1 cellular context compared by ENCODE assay signal in genomic region chr7:101104193-101104713, GRCh38.
A peak's percentile ranks its signal among the peaks of the same experiment; 100 is the strongest.
TF ChIP-seq lines count a peak whose summit lies in the region.

No MANE protein-coding gene starts in this region.

TF ChIP-seq in HepG2, 621 proteins besides CTCF, POLR2A, EP300 and RAD21 (continued from another document and continues in another):
- TF ChIP-seq BCL3 (CRISPR knock-in tag; IDR thresholded peaks at IDR 0.05) (peak; percentile 46; the same call in 1 of the 2 replicates), ZNF18 (CRISPR knock-in tag; IDR thresholded peaks at IDR 0.05; ENCODE audit: insufficient replicate concordance) (no peak), NFYC (CRISPR knock-in tag; IDR thresholded peaks at IDR 0.05) (no peak), MAFK (conservative IDR thresholded peaks at IDR 0.05 in 1 of 2, IDR thresholded peaks at IDR 0.05 in 1 of 2; ENCODE audit: low read length in 2 of 2) (no peak), ZNF614 (CRISPR knock-in tag; IDR thresholded peaks at IDR 0.05; ENCODE audit: borderline replicate concordance) (0 out of 2 replicates have a peak, but pooled peaks have one; percentile 38), MLLT10 (CRISPR knock-in tag; IDR thresholded peaks at IDR 0.05) (no peak), ZNF557 (CRISPR knock-in tag; IDR thresholded peaks at IDR 0.05) (no peak), ZNF121 (CRISPR knock-in tag; IDR thresholded peaks at IDR 0.05) (peak; percentile 99), HNF4A (CRISPR knock-in tag; IDR thresholded peaks at IDR 0.05) (peak; percentile 20; the same call in 1 of the 2 replicates), ZNF292 (CRISPR knock-in tag; IDR thresholded peaks at IDR 0.05; ENCODE audit: borderline replicate concordance, low read depth) (no peak), ZNF83 (CRISPR knock-in tag; IDR thresholded peaks at IDR 0.05; ENCODE audit: borderline replicate concordance) (no peak), ZNF766 (CRISPR knock-in tag; IDR thresholded peaks at IDR 0.05; ENCODE audit: borderline replicate concordance) (no peak), BORCS8-MEF2B (CRISPR knock-in tag; IDR thresholded peaks at IDR 0.05) (no peak), SMAD3 (CRISPR knock-in tag; IDR thresholded peaks at IDR 0.05) (0 out of 2 replicates have a peak, but pooled peaks have one; percentile 12), HNRNPH1 (optimal IDR thresholded peaks at IDR 0.05; ENCODE audit: low read depth, low read length) (no peak), ARNTL (CRISPR knock-in tag; IDR thresholded peaks at IDR 0.05) (0 out of 2 replicates have a peak, but pooled peaks have one; percentile 32), CAMTA2 (CRISPR knock-in tag; IDR thresholded peaks at IDR 0.05; ENCODE audit: borderline replicate concordance) (no peak), ZNF678 (CRISPR knock-in tag; IDR thresholded peaks at IDR 0.05) (no peak), JARID2 (CRISPR knock-in tag; IDR thresholded peaks at IDR 0.05; ENCODE audit: insufficient replicate concordance) (no peak), ZNF407 (CRISPR knock-in tag; IDR thresholded peaks at IDR 0.05; ENCODE audit: not compliant biosample characterization) (no peak), ZFP1 (CRISPR knock-in tag; IDR thresholded peaks at IDR 0.05) (no peak), ZNF605 (CRISPR knock-in tag; IDR thresholded peaks at IDR 0.05) (0 out of 2 replicates have a peak, but pooled peaks have one; percentile 35), HDAC6 (IDR thresholded peaks at IDR 0.05; ENCODE audit: low read depth, low read length) (no peak), ZNF136 (CRISPR knock-in tag; IDR thresholded peaks at IDR 0.05; ENCODE audit: low read depth) (0 out of 2 replicates have a peak, but pooled peaks have one; percentile 48), KLF16 (CRISPR knock-in tag; IDR thresholded peaks at IDR 0.05) (no peak), HOMEZ (CRISPR knock-in tag; IDR thresholded peaks at IDR 0.05; ENCODE audit: low read depth) (no peak), ZZZ3 (CRISPR knock-in tag; IDR thresholded peaks at IDR 0.05; ENCODE audit: borderline replicate concordance) (no peak), ZNF383 (CRISPR knock-in tag; IDR thresholded peaks at IDR 0.05; ENCODE audit: borderline replicate concordance) (no peak), MAFG (CRISPR knock-in tag; IDR thresholded peaks at IDR 0.05) (no peak), HNF1B (CRISPR knock-in tag; IDR thresholded peaks at IDR 0.05) (no peak), ZNF674 (CRISPR knock-in tag; IDR thresholded peaks at IDR 0.05; ENCODE audit: low read depth) (no peak), KIAA2018 (CRISPR knock-in tag; IDR thresholded peaks at IDR 0.05; ENCODE audit: borderline replicate concordance) (no peak), CBX2 (IDR thresholded peaks at IDR 0.05; ENCODE audit: low read depth, low read length) (no peak), CBX2 (CRISPR knock-in tag; IDR thresholded peaks at IDR 0.05; ENCODE audit: low read depth) (no peak), MED13 (CRISPR knock-in tag; IDR thresholded peaks at IDR 0.05) (no peak)
